ENCODE assay signal across 11 cellular contexts in the genomic region with DNA sequence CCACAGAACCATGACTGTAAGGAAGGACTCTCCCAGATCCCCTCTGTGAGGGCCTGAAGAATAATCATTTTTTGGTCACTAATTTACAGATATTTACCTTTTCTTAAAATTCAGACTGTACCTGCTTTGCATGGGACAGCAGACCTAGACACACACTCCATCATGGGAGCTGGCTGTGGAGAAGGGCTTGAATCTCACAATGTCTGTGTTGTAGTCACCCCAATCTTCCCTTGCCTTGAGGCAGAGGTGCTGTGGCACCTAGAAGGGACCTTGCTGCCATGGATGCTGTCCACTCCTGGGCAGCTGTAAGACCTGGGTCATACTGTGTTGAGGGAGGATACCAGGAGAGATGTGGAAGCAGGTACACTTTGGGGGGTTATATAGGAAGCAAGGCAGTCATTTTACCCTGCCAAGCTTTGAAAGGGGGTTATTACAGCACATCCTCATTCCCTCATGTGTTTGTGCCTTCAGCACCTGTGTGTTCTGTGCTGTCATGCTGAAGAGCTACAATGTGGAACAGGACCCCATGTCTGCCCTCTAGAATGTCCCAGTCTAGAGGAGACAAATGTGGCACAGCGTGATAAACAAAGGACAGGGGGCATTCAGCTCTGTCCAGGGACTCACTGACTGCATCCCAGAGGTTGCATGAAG. TPM values are rescaled to one million over a fixed set of nuclear protein-coding genes. Genes with fewer than 3 reads are reported as not detected.
DNase-seq lines count a peak whose midpoint lies in the region; ATAC-seq and TF ChIP-seq lines count a peak whose summit lies in the region.
"Had no signal": no experiment of that assay in that cellular context is flagged by ENCODE, and none has a peak within 500 bp of the region (broad histone marks: within the 10 kb centered on the region; RNA-seq: fewer than 3 reads in every experiment).

No MANE protein-coding gene starts in this region.

- peaks cover 15% of the 10 kb centered on the region for H3K36me3 Mint-ChIP-seq in activated naive CD4-positive, alpha-beta T cell treated with anti-CD3 and anti-CD28 coated beads, Interleukin-2, amount 50 U/mL, for 24 hours
- H3K36me3 Mint-ChIP-seq in activated T-helper 17 cell treated with anti-CD3 and anti-CD28 coated beads, Interleukin-2, amount 50 U/mL, for 72 hours (ENCODE audit: low read depth), result peaks cover 55% of the 10 kb centered on the region
- peaks cover 33 to 53% of the 10 kb centered on the region in 2 donors for H3K36me3 Mint-ChIP-seq in stimulated activated naive B cell treated with anti-CD40 and anti-IgM and Interleukin-4, amounts not matched to agents 10 μg/mL and 1 μg/mL and 100 μg/mL, for 72 hours

- intact Hi-C loops in dorsolateral prefrontal cortex (cut with DNase I), result no loop called here

- peak overlapping the region; percentile 91 for H3K27ac Mint-ChIP-seq in activated naive CD4-positive, alpha-beta T cell treated with anti-CD3 and anti-CD28 coated beads, Interleukin-2, amount 50 U/mL, for 24 hours
- H3K27ac Mint-ChIP-seq in activated T-helper 17 cell treated with anti-CD3 and anti-CD28 coated beads, Interleukin-2, amount 50 U/mL, for 72 hours, result peak overlapping the region; percentile 93
- H3K27ac Mint-ChIP-seq in stimulated activated naive B cell treated with anti-CD40 and anti-IgM and Interleukin-4, amounts not matched to agents 10 μg/mL and 1 μg/mL and 100 μg/mL, for 72 hours, result peak overlapping the region; percentile 69

- H3K27ac ChIP-seq in dorsolateral prefrontal cortex, result no peak overlapping the region
- H3K27ac ChIP-seq: gastroesophageal sphincter had no signal

- ATAC-seq in HG03135 (IDR thresholded peaks at IDR 0.05; ENCODE audit: unreplicated experiment) (peak; percentile 16), HG03280 (IDR thresholded peaks at IDR 0.05; ENCODE audit: unreplicated experiment) (no peak)
- no peak for ATAC-seq in activated T-helper 17 cell treated with anti-CD3 and anti-CD28 coated beads, Interleukin-2, amount 50 U/mL, for 72 hours (replicated peaks)
- ATAC-seq in stimulated activated naive B cell treated with anti-CD40 and anti-IgM and Interleukin-4, amounts not matched to agents 10 μg/mL and 1 μg/mL and 100 μg/mL, for 72 hours (replicated peaks), result no peak
- ATAC-seq: gastroesophageal sphincter had no signal

- no peaks in the 10 kb centered on the region for H3K9me3 Mint-ChIP-seq in activated naive CD4-positive, alpha-beta T cell treated with anti-CD3 and anti-CD28 coated beads, Interleukin-2, amount 50 U/mL, for 24 hours
- H3K9me3 Mint-ChIP-seq in activated T-helper 17 cell treated with anti-CD3 and anti-CD28 coated beads, Interleukin-2, amount 50 U/mL, for 72 hours, result no peaks in the 10 kb centered on the region
- H3K9me3 Mint-ChIP-seq in stimulated activated naive B cell treated with anti-CD40 and anti-IgM and Interleukin-4, amounts not matched to agents 10 μg/mL and 1 μg/mL and 100 μg/mL, for 72 hours, result peaks cover 3 to 8% of the 10 kb centered on the region in 2 donors

- no peak overlapping the region for H3K4me3 ChIP-seq in dorsolateral prefrontal cortex
- H3K4me3 ChIP-seq: gastroesophageal sphincter, mucosa of descending colon had no signal

- no peaks in the 10 kb centered on the region for H3K27me3 Mint-ChIP-seq in activated naive CD4-positive, alpha-beta T cell treated with anti-CD3 and anti-CD28 coated beads, Interleukin-2, amount 50 U/mL, for 24 hours
- no peaks in the 10 kb centered on the region for H3K27me3 Mint-ChIP-seq in activated T-helper 17 cell treated with anti-CD3 and anti-CD28 coated beads, Interleukin-2, amount 50 U/mL, for 72 hours
- H3K27me3 Mint-ChIP-seq in stimulated activated naive B cell treated with anti-CD40 and anti-IgM and Interleukin-4, amounts not matched to agents 10 μg/mL and 1 μg/mL and 100 μg/mL, for 72 hours, result no peaks in the 10 kb centered on the region

- no peak for TF ChIP-seq CTCF in dorsolateral prefrontal cortex (IDR thresholded peaks at IDR 0.05 in 54 of 56, conservative IDR thresholded peaks at IDR 0.05 in 2 of 56; ENCODE audit: low read depth in 1 of 56, partially characterized antibody in 56 of 56)

- DNase-seq in activated naive CD4-positive, alpha-beta T cell treated with anti-CD3 and anti-CD28 coated beads, Interleukin-2, amount 50 U/mL, for 16 hours, result no peak
- no peak for DNase-seq in stimulated activated naive B cell treated with anti-CD40 and anti-IgM and Interleukin-4, amounts not matched to agents 10 μg/mL and 1 μg/mL and 100 μg/mL, for 72 hours
- DNase-seq in pons (ENCODE audit: low spot score) (no peak), dorsolateral prefrontal cortex (no peak)
- DNase-seq: NCI-H748 treated with DMSO at 0.1 percent for 48 hours had no signal

- no peaks in the 10 kb centered on the region for H3K27me3 ChIP-seq in dorsolateral prefrontal cortex
- H3K27me3 ChIP-seq: gastroesophageal sphincter had no signal

- peaks cover 86% of the 10 kb centered on the region for H3K4me1 Mint-ChIP-seq in activated naive CD4-positive, alpha-beta T cell treated with anti-CD3 and anti-CD28 coated beads, Interleukin-2, amount 50 U/mL, for 24 hours
- H3K4me1 Mint-ChIP-seq in activated T-helper 17 cell treated with anti-CD3 and anti-CD28 coated beads, Interleukin-2, amount 50 U/mL, for 72 hours, result peaks cover 51% of the 10 kb centered on the region
- H3K4me1 Mint-ChIP-seq in stimulated activated naive B cell treated with anti-CD40 and anti-IgM and Interleukin-4, amounts not matched to agents 10 μg/mL and 1 μg/mL and 100 μg/mL, for 72 hours, result peaks cover 43 to 66% of the 10 kb centered on the region in 2 donors

- peak overlapping the region; percentile 68 for H3K4me3 Mint-ChIP-seq in activated naive CD4-positive, alpha-beta T cell treated with anti-CD3 and anti-CD28 coated beads, Interleukin-2, amount 50 U/mL, for 24 hours
- H3K4me3 Mint-ChIP-seq in activated T-helper 17 cell treated with anti-CD3 and anti-CD28 coated beads, Interleukin-2, amount 50 U/mL, for 72 hours, result peak overlapping the region; percentile 75
- no peak overlapping the region for H3K4me3 Mint-ChIP-seq in stimulated activated naive B cell treated with anti-CD40 and anti-IgM and Interleukin-4, amounts not matched to agents 10 μg/mL and 1 μg/mL and 100 μg/mL, for 72 hours

RNA-seq across cellular contexts. Expression of a gene that starts 27.1 kb away (rescaled TPM):
- 10 to 100 TPM; 50.7 to 54.8 TPM for total RNA-seq in activated T-helper 17 cell treated with anti-CD3 and anti-CD28 coated beads, Interleukin-2, amount 50 U/mL, for 72 hours
- total RNA-seq in dorsolateral prefrontal cortex, result 10 to 100 TPM in 59 of 120 experiments, 1 to 10 TPM in 61; 4.0 to 22.1 (median 9.9) TPM

Comparison
In these comparisons a context has a peak if more than half of its experiments do, and no peak if none do; other contexts are left out.
1. H3K4me3 Mint-ChIP-seq: peak in activated naive CD4-positive, alpha-beta T cell treated with anti-CD3 and anti-CD28 coated beads, Interleukin-2, amount 50 U/mL, for 24 hours (single experiment) and activated T-helper 17 cell treated with anti-CD3 and anti-CD28 coated beads, Interleukin-2, amount 50 U/mL, for 72 hours (single experiment); none in stimulated activated naive B cell treated with anti-CD40 and anti-IgM and Interleukin-4, amounts not matched to agents 10 μg/mL and 1 μg/mL and 100 μg/mL, for 72 hours (0 of 2).
2. Peak in every context shown above with its lines, with median percentiles within 50 percentile points of each other: H3K27ac Mint-ChIP-seq.